8 cellular contexts compared by ENCODE assay signal in genomic region chr7:17304926-17305325, GRCh38. TPM values are rescaled to one million over a fixed set of nuclear protein-coding genes. Genes with fewer than 3 reads are reported as not detected.
DNase-seq lines count a peak whose midpoint lies in the region; ATAC-seq lines count a peak whose summit lies in the region.

No MANE protein-coding gene starts in this region.

- ATAC-seq in GM18870 (IDR thresholded peaks at IDR 0.05; ENCODE audit: unreplicated experiment) (no peak), GM21825 (IDR thresholded peaks at IDR 0.05; ENCODE audit: unreplicated experiment) (no peak)

- H3K9me3 Mint-ChIP-seq in activated naive CD4-positive, alpha-beta T cell treated with anti-CD3 and anti-CD28 coated beads, Interleukin-2, amount 50 U/mL, for 24 hours: no peaks in the 10 kb centered on the region

- peaks cover 8% of the 10 kb centered on the region for H3K36me3 Mint-ChIP-seq in activated naive CD4-positive, alpha-beta T cell treated with anti-CD3 and anti-CD28 coated beads, Interleukin-2, amount 50 U/mL, for 24 hours

- H3K27ac Mint-ChIP-seq in activated naive CD4-positive, alpha-beta T cell treated with anti-CD3 and anti-CD28 coated beads, Interleukin-2, amount 50 U/mL, for 24 hours: peak overlapping the region; percentile 98

- H3K27me3 Mint-ChIP-seq in activated naive CD4-positive, alpha-beta T cell treated with anti-CD3 and anti-CD28 coated beads, Interleukin-2, amount 50 U/mL, for 24 hours: no peaks in the 10 kb centered on the region

- DNase-seq in EL (peak; percentile 93), HT1080 (ENCODE audit: low read depth) (peak; percentile 94), kidney tubule cell (ENCODE audit: low spot score) (peak; percentile 94), NCI-H2029 (lab: John Stamatoyannopoulos, UW) (no peak)
- DNase-seq in effector CD4-positive, alpha-beta T cell: no peak

- peaks cover 7% of the 10 kb centered on the region for H3K4me1 Mint-ChIP-seq in activated naive CD4-positive, alpha-beta T cell treated with anti-CD3 and anti-CD28 coated beads, Interleukin-2, amount 50 U/mL, for 24 hours

- H3K4me3 Mint-ChIP-seq in activated naive CD4-positive, alpha-beta T cell treated with anti-CD3 and anti-CD28 coated beads, Interleukin-2, amount 50 U/mL, for 24 hours: peak overlapping the region; percentile 72

RNA-seq across cellular contexts. Expression of gene AHR, which starts 6.5 kb away (rescaled TPM):
- total RNA-seq in HT1080 (2014; rRNA removed; shearing (Covaris generic)): 20.0 and 21.7 TPM in 2 replicates
- 9.5 and 13.4 TPM in 2 replicates for polyA plus RNA-seq in HT1080 (2015; cell fraction: cytosol; rRNA removed)
- polyA plus RNA-seq in HT1080 (2015; cell fraction: nucleus; rRNA removed): 23.2 and 24.2 TPM in 2 replicates

Comparison
In these comparisons a context has a peak if more than half of its experiments do, and no peak if none do; other contexts are left out.
1. DNase-seq: peak in EL (single experiment), HT1080 (single experiment) and kidney tubule cell (single experiment); none in effector CD4-positive, alpha-beta T cell (single experiment) and NCI-H2029 (single experiment).